Comparison of ENCODE assay signal across 18 cellular contexts in the genomic region with DNA sequence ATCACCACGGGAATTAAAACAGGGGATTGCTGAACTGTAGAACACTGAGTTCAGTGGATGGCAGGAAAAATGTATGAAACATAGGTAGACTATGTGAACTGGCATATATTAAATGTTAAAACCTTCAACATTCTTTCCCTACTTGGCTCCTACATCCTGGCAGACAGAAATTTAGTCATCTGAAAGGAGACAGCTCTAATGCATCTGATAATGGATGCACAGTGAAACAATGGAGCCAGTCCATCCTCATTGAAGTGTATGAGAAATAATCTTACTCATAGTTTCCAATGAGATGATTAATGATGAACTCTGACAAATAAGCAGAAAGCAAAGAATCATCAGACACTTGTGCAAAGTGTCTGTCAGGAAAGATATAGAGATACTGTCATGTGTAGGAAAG.
A peak's percentile ranks its signal among the peaks of the same experiment; 100 is the strongest.
DNase-seq lines count a peak whose midpoint lies in the region; ATAC-seq, FAIRE-seq and TF ChIP-seq lines count a peak whose summit lies in the region.
"Had no signal": no experiment of that assay in that cellular context is flagged by ENCODE, and none has a peak within 500 bp of the region (broad histone marks: within the 10 kb centered on the region; RNA-seq: fewer than 3 reads in every experiment).

No MANE protein-coding gene starts in this region.

- no peak for TF ChIP-seq POLR2A in endothelial cell of umbilical vein (IDR thresholded peaks at IDR 0.05; ENCODE audit: low read depth, low read length)

- POLR2A ChIA-PET in endothelial cell of umbilical vein (lab: Charles Lee): no interaction called here

- H3K4me2 ChIP-seq in endothelial cell of umbilical vein (ENCODE audit: insufficient read depth, low read length): no peak overlapping the region
- H3K4me2 ChIP-seq in osteoblast (ENCODE audit: insufficient read depth, low read length): no peak overlapping the region
- H3K4me2 ChIP-seq: GM23338 had no signal

- H3K9me1 ChIP-seq in endothelial cell of umbilical vein (replicated peaks; ENCODE audit: control insufficient read depth, extremely low read depth, insufficient read depth, low read length): no peaks in the 10 kb centered on the region

- peak; percentile 29 for DNase-seq in GM03348 (ENCODE audit: low spot score)
- DNase-seq in RWPE2 (ENCODE audit: low spot score): no peak
- peak; percentile 70 for DNase-seq in endothelial cell of umbilical vein (ENCODE audit: low read depth, low spot score)
- peak; percentile 29 for DNase-seq in osteoblast (ENCODE audit: insufficient read length, low spot score, missing footprints)
- DNase-seq in T-helper 1 cell: no peak
- DNase-seq in NK-92 (lab: John Stamatoyannopoulos, UW; ENCODE audit: unreplicated experiment): no peak
- no peak for DNase-seq in inferior parietal cortex (ENCODE audit: extremely low spot score)
- DNase-seq in NCI-H187 (lab: John Stamatoyannopoulos, UW): no peak
- DNase-seq: activated naive CD8-positive, alpha-beta T cell treated with anti-CD3 and anti-CD28 coated beads, Interleukin-2, amount 50 U/mL, for 24 hours; activated T-cell treated with anti-CD3 and anti-CD28 coated beads, Interleukin-2, amount 50 U/mL, for 48 hours; DMS153; dorsolateral prefrontal cortex; NCI-H1105; right lobe of liver; tibial artery had no signal

- ATAC-seq in RWPE2 (ENCODE audit: low read depth): peak; percentile 100
- ATAC-seq: activated naive CD8-positive, alpha-beta T cell treated with anti-CD3 and anti-CD28 coated beads, Interleukin-2, amount 50 U/mL, for 24 hours; GM23338; right lobe of liver had no signal

- FAIRE-seq in endothelial cell of umbilical vein (lab: Jason Lieb, UNC): peak; percentile 8
- FAIRE-seq: islet of Langerhans had no signal

- TF ChIP-seq CTCF in RWPE2 (IDR thresholded peaks at IDR 0.05; ENCODE audit: poor library complexity, severe bottlenecking) (no peak), endothelial cell of umbilical vein (IDR thresholded peaks at IDR 0.05; ENCODE audit: extremely low read depth in 1 of 2, insufficient read depth in 1 of 2, low read depth in 1 of 2, low read length in 2 of 2) (no peak), osteoblast (IDR thresholded peaks at IDR 0.05; ENCODE audit: extremely low read depth, low read depth, low read length) (no peak)

- H3K4me1 ChIP-seq in RWPE2 (ENCODE audit: insufficient read depth, poor library complexity, severe bottlenecking) (peaks cover 10% of the 10 kb centered on the region), endothelial cell of umbilical vein (ENCODE audit: control insufficient read depth, extremely low read depth, insufficient read depth, low read length) (peaks cover 11% of the 10 kb centered on the region), osteoblast (ENCODE audit: insufficient read depth, low read length) (peaks cover 3% of the 10 kb centered on the region)
- H3K4me1 ChIP-seq: right lobe of liver, SJCRH30, tibial artery had no signal

- H3K27me3 ChIP-seq in RWPE2 (ENCODE audit: insufficient read depth, poor library complexity, severe bottlenecking) (no peaks in the 10 kb centered on the region), endothelial cell of umbilical vein (ENCODE audit: control insufficient read depth in 2 of 2, insufficient read depth in 2 of 2, low read length in 2 of 2) (no peaks in the 10 kb centered on the region), osteoblast (ENCODE audit: insufficient read depth, low read length) (no peaks in the 10 kb centered on the region)
- H3K27me3 ChIP-seq: dorsolateral prefrontal cortex, right lobe of liver, SJCRH30, tibial artery had no signal

- H3K4me3 ChIP-seq in RWPE2 (ENCODE audit: severe bottlenecking): no peak overlapping the region
- H3K4me3 ChIP-seq in endothelial cell of umbilical vein (replicated peaks in 1 of 3; ENCODE audit: insufficient read depth in 1 of 3, low read depth in 1 of 3, low read length in 3 of 3): no peak overlapping the region
- H3K4me3 ChIP-seq in osteoblast (ENCODE audit: insufficient read depth, low read length): no peak overlapping the region
- H3K4me3 ChIP-seq: dorsolateral prefrontal cortex, GM23338, right lobe of liver, SJCRH30, tibial artery had no signal

- H2AFZ ChIP-seq in endothelial cell of umbilical vein (ENCODE audit: low read depth, low read length): no peak overlapping the region
- no peak overlapping the region for H2AFZ ChIP-seq in osteoblast (ENCODE audit: low read length)
- H2AFZ ChIP-seq: GM23338 had no signal

- H4K20me1 ChIP-seq in endothelial cell of umbilical vein (replicated peaks; ENCODE audit: control insufficient read depth, extremely low read depth, insufficient read depth, low read length) (no peaks in the 10 kb centered on the region), osteoblast (ENCODE audit: insufficient read depth, low read length) (no peaks in the 10 kb centered on the region)

- H3K79me2 ChIP-seq in endothelial cell of umbilical vein (ENCODE audit: control insufficient read depth, insufficient read depth, low read length) (no peaks in the 10 kb centered on the region), osteoblast (ENCODE audit: insufficient read depth, low read length) (no peaks in the 10 kb centered on the region)

- H3K9ac ChIP-seq in endothelial cell of umbilical vein (replicated peaks; ENCODE audit: extremely low read depth, insufficient read depth, low read length): no peak overlapping the region

- dilution Hi-C loops in endothelial cell of umbilical vein (cut with MboI; ENCODE audit: extremely low pct_ligation_motif_present, low sequenced_read_pairs): no loop called here

- no TSS peak for BruUV-seq in endothelial cell of umbilical vein (replicated peaks; lab: Mats Ljungman, UMichigan)

- peaks cover 2% of the 10 kb centered on the region for H3K9me3 ChIP-seq in RWPE2 (ENCODE audit: severe bottlenecking)
- H3K9me3 ChIP-seq in endothelial cell of umbilical vein (replicated peaks; ENCODE audit: control insufficient read depth, insufficient read depth, low read length): no peaks in the 10 kb centered on the region
- H3K9me3 ChIP-seq in osteoblast (ENCODE audit: low read depth, low read length): no peaks in the 10 kb centered on the region
- H3K9me3 ChIP-seq: right lobe of liver, SJCRH30 had no signal

- intact Hi-C loops in endothelial cell of umbilical vein (cut with micrococcal nuclease): no loop called here

- CTCF ChIA-PET in endothelial cell of umbilical vein (lab: Charles Lee): no interaction called here

- H3K36me3 ChIP-seq in RWPE2 (ENCODE audit: low read depth) (no peaks in the 10 kb centered on the region; the same call in 1 of the 2 replicates), endothelial cell of umbilical vein (ENCODE audit: control insufficient read depth in 2 of 2, extremely low read depth in 1 of 2, insufficient read depth in 2 of 2, low read length in 2 of 2) (no peaks in the 10 kb centered on the region), osteoblast (ENCODE audit: insufficient read depth, low read length) (no peaks in the 10 kb centered on the region)
- H3K36me3 ChIP-seq: right lobe of liver, SJCRH30, tibial artery had no signal

- H3K27ac ChIP-seq in RWPE2 (ENCODE audit: poor library complexity, severe bottlenecking) (peak overlapping the region; percentile 99), endothelial cell of umbilical vein (ENCODE audit: insufficient read depth, low read depth, low read length) (peak overlapping the region; percentile 55), osteoblast (ENCODE audit: low read depth, low read length) (peak overlapping the region; percentile 66)
- H3K27ac ChIP-seq: dorsolateral prefrontal cortex, right lobe of liver, SJCRH30, tibial artery had no signal

TF ChIP-seq in endothelial cell of umbilical vein, 7 proteins besides CTCF, POLR2A, EP300 and RAD21:
- TF ChIP-seq FOS (IDR thresholded peaks at IDR 0.05; ENCODE audit: borderline replicate concordance, insufficient read depth, low read length) (peak; percentile 66), EZH2 (IDR thresholded peaks at IDR 0.05; ENCODE audit: borderline replicate concordance, low read depth, low read length, severe bottlenecking) (no peak), GATA2 (IDR thresholded peaks at IDR 0.05; ENCODE audit: insufficient read depth, insufficient read length, low read depth, low read length) (peak; percentile 62), JUN (IDR thresholded peaks at IDR 0.05; ENCODE audit: borderline replicate concordance, insufficient read depth, insufficient read length, low read depth) (peak; percentile 21), MYC (IDR thresholded peaks at IDR 0.05; ENCODE audit: low read depth, low read length) (no peak), POLR2AphosphoS5 (IDR thresholded peaks at IDR 0.05; ENCODE audit: insufficient read depth, low read depth, low read length) (peak; percentile 41)
- TF ChIP-seq, protein P1, sequence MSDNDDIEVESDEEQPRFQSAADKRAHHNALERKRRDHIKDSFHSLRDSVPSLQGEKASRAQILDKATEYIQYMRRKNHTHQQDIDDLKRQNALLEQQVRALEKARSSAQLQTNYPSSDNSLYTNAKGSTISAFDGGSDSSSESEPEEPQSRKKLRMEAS (IDR thresholded peaks at IDR 0.05; ENCODE audit: insufficient read depth, insufficient read length): no peak
TF ChIP-seq in endothelial cell of umbilical vein: peak in this region for 4.

Comparison
In these comparisons a context has a peak if more than half of its experiments do, and no peak if none do; other contexts are left out.
1. DNase-seq: peak in GM03348 (single experiment), endothelial cell of umbilical vein (single experiment) and osteoblast (single experiment); none in RWPE2 (single experiment), T-helper 1 cell (0 of 5), NK-92 (single experiment), inferior parietal cortex (single experiment) and NCI-H187 (0 of 2).
2. Peak in every context shown above with its lines, with median percentiles within 50 percentile points of each other: H3K27ac ChIP-seq.